Comparison of ENCODE assay signal across 10 cellular contexts in the genomic region with DNA sequence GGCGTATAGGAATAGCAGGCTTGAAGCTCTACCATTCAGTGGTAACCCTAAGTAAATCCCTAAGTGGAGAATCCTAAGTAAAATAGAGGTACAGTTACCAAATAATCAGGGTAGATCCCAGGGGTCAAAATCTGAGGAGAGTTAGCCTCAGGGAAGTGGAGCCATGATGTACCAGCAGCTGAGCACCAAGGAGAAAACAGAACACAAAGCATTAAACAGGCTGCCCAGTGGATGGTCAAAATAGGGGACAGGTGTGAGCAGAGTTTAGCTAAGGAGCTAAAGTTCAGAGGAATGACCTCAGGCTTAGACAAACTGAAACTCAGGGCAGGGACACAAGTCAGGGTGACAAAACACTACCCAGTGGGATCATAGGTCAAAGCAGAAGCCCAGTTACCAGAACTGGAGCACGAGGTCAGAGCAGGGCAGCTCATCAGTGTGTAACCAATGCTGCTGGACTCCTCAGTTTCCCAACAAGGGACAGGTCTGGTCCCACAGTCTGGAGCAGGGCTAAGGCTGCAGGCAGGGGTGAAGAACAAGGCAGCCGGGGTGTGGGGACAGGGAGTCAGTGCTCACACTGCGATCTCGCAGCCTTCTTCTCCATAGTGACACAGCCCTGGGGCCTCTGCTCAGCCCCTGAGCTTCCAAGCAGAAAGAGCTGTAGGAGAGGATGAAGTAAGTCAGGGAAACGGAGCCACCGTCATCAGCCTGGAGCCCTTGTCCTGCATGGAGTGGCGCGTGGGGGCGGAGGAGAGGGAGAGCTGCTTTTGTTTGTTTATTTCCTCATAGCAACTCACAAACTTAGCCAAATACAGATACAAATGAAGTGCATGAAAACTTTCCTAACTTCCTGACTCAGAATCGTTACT.
A peak's percentile ranks its signal among the peaks of the same experiment; 100 is the strongest.
DNase-seq lines count a peak whose midpoint lies in the region; ATAC-seq, FAIRE-seq and TF ChIP-seq lines count a peak whose summit lies in the region.
"Had no signal": no experiment of that assay in that cellular context is flagged by ENCODE, and none has a peak within 500 bp of the region (broad histone marks: within the 10 kb centered on the region; RNA-seq: fewer than 3 reads in every experiment).

No MANE protein-coding gene starts in this region.

- no peak for FAIRE-seq in astrocyte (lab: Jason Lieb, UNC)

- H3K4me2 ChIP-seq in astrocyte (ENCODE audit: low read length), result no peak overlapping the region

- intact Hi-C loops in right cardiac atrium (cut with DNase I) (no loop called here), sigmoid colon (cut with DNase I) (no loop called here)

- H3K9me3 ChIP-seq in astrocyte (ENCODE audit: insufficient read depth, low read depth, low read length) (no peaks in the 10 kb centered on the region), right cardiac atrium (ENCODE audit: control insufficient read depth, low read length) (no peaks in the 10 kb centered on the region), sigmoid colon (no peaks in the 10 kb centered on the region), SJCRH30 (replicated peaks) (no peaks in the 10 kb centered on the region)

- H2AFZ ChIP-seq in astrocyte (ENCODE audit: low read depth, low read length), result no peak overlapping the region

- no peak overlapping the region for H3K9ac ChIP-seq in astrocyte (ENCODE audit: low read length)

- H3K27me3 Mint-ChIP-seq in astrocyte (ENCODE audit: low read depth, unreplicated experiment) (no peaks in the 10 kb centered on the region), mesothelial cell of epicardium (ENCODE audit: low read depth) (no peaks in the 10 kb centered on the region)

- TF ChIP-seq CTCF in astrocyte (IDR thresholded peaks at IDR 0.05; ENCODE audit: insufficient read depth, low read depth, low read length), result no peak
- no peak for TF ChIP-seq CTCF in sigmoid colon (IDR thresholded peaks at IDR 0.05)
- TF ChIP-seq CTCF in mesothelial cell of epicardium (IDR thresholded peaks at IDR 0.05; ENCODE audit: unreplicated experiment), result no peak

- H3K4me1 ChIP-seq in astrocyte (ENCODE audit: insufficient read depth, low read length) (peaks cover 38% of the 10 kb centered on the region), right cardiac atrium (ENCODE audit: control insufficient read depth, insufficient read depth, low read length) (peaks cover 5% of the 10 kb centered on the region), sigmoid colon (peaks cover 0 to 57% (median 40%) of the 10 kb centered on the region in 4 donors), SJCRH30 (peaks cover 9% of the 10 kb centered on the region; the same call in 1 of the 2 replicates)

- H3K27ac Mint-ChIP-seq in astrocyte (ENCODE audit: unreplicated experiment), result peak overlapping the region; percentile 83
- H3K27ac Mint-ChIP-seq in mesothelial cell of epicardium, result no peak overlapping the region
- H3K27ac Mint-ChIP-seq: CD8-positive, alpha-beta T cell had no signal

- H4K20me1 ChIP-seq in astrocyte (ENCODE audit: insufficient read depth, low read length), result no peaks in the 10 kb centered on the region

- H3K27me3 ChIP-seq in astrocyte (ENCODE audit: insufficient read depth, low read length) (no peaks in the 10 kb centered on the region), right cardiac atrium (ENCODE audit: control insufficient read depth, insufficient read depth) (no peaks in the 10 kb centered on the region), sigmoid colon (no peaks in the 10 kb centered on the region), SJCRH30 (no peaks in the 10 kb centered on the region)

- ATAC-seq in right cardiac atrium, result peak; percentile 82 to 86
- ATAC-seq: CD8-positive, alpha-beta T cell had no signal

- H3K4me3 ChIP-seq in astrocyte (ENCODE audit: insufficient read depth, low read depth, low read length), result no peak overlapping the region
- H3K4me3 ChIP-seq in right cardiac atrium (ENCODE audit: low read length), result no peak overlapping the region
- no peak overlapping the region for H3K4me3 ChIP-seq in sigmoid colon
- H3K4me3 ChIP-seq in SJCRH30, result no peak overlapping the region

- H3K4me3 Mint-ChIP-seq in astrocyte (ENCODE audit: unreplicated experiment), result peak overlapping the region; percentile 28
- no peak overlapping the region for H3K4me3 Mint-ChIP-seq in mesothelial cell of epicardium
- H3K4me3 Mint-ChIP-seq: CD8-positive, alpha-beta T cell had no signal

- no peaks in the 10 kb centered on the region for H3K36me3 Mint-ChIP-seq in astrocyte (ENCODE audit: low read depth, unreplicated experiment)
- no peaks in the 10 kb centered on the region for H3K36me3 Mint-ChIP-seq in mesothelial cell of epicardium
- H3K36me3 Mint-ChIP-seq: CD8-positive, alpha-beta T cell had no signal

- no peaks in the 10 kb centered on the region for H3K36me3 ChIP-seq in astrocyte (ENCODE audit: insufficient read depth, low read length)
- H3K36me3 ChIP-seq in sigmoid colon, result no peaks in the 10 kb centered on the region
- no peaks in the 10 kb centered on the region for H3K36me3 ChIP-seq in SJCRH30

- TF ChIP-seq POLR2A in sigmoid colon (IDR thresholded peaks at IDR 0.05), result no peak

- no peak for TF ChIP-seq EP300 in sigmoid colon (IDR thresholded peaks at IDR 0.05)

- H3K9me3 Mint-ChIP-seq in astrocyte (ENCODE audit: unreplicated experiment) (peaks cover 6% of the 10 kb centered on the region), mesothelial cell of epicardium (no peaks in the 10 kb centered on the region)
- H3K9me3 Mint-ChIP-seq: CD8-positive, alpha-beta T cell had no signal

- peak; percentile 60 for DNase-seq in GM03348 (ENCODE audit: low spot score)
- peak; percentile 29 for DNase-seq in astrocyte (ENCODE audit: low read depth)
- peak; percentile 81 to 90 (median 86) for DNase-seq in right cardiac atrium
- peak; percentile 86 for DNase-seq in sigmoid colon
- DNase-seq in mesothelial cell of epicardium (ENCODE audit: low spot score in 2 of 2, unreplicated experiment in 2 of 2), result no peak
- no peak for DNase-seq in central memory CD4-positive, alpha-beta T cell
- DNase-seq in SJCRH30, result no peak
- no peak for DNase-seq in effector CD4-positive, alpha-beta T cell
- DNase-seq: CD8-positive, alpha-beta T cell; NCI-H774 had no signal

- H3K4me1 Mint-ChIP-seq in astrocyte (ENCODE audit: low read depth, unreplicated experiment), result peaks cover 54% of the 10 kb centered on the region
- H3K4me1 Mint-ChIP-seq in mesothelial cell of epicardium, result peaks cover 19% of the 10 kb centered on the region

- WGBS in right cardiac atrium, result 49% methylated on average over 11 of the region's 11 CpGs
- 78 to 84% methylated on average over 11 of the region's 11 CpGs for WGBS in sigmoid colon, 2 donors

- H3K27ac ChIP-seq in astrocyte (ENCODE audit: low read depth, low read length), result no peak overlapping the region
- H3K27ac ChIP-seq in right cardiac atrium (ENCODE audit: low read length), result peak overlapping the region; percentile 71
- H3K27ac ChIP-seq in sigmoid colon, result peak overlapping the region; percentile 39 to 64 (median 54)
- H3K27ac ChIP-seq in SJCRH30, result no peak overlapping the region

- no peaks in the 10 kb centered on the region for H3K79me2 ChIP-seq in astrocyte (ENCODE audit: insufficient read depth, low read length)

Comparison
In these comparisons a context has a peak if more than half of its experiments do, and no peak if none do; other contexts are left out.
1. DNase-seq: peak in GM03348 (single experiment), astrocyte (single experiment), right cardiac atrium (3 of 3) and sigmoid colon (single experiment); none in mesothelial cell of epicardium (0 of 2), central memory CD4-positive, alpha-beta T cell (single experiment), SJCRH30 (0 of 2) and effector CD4-positive, alpha-beta T cell (single experiment).
2. H3K27ac ChIP-seq: peak in right cardiac atrium (single experiment) and sigmoid colon (4 of 4); none in astrocyte (single experiment) and SJCRH30 (single experiment).